12 cellular contexts compared by ENCODE assay signal in the genomic region with DNA sequence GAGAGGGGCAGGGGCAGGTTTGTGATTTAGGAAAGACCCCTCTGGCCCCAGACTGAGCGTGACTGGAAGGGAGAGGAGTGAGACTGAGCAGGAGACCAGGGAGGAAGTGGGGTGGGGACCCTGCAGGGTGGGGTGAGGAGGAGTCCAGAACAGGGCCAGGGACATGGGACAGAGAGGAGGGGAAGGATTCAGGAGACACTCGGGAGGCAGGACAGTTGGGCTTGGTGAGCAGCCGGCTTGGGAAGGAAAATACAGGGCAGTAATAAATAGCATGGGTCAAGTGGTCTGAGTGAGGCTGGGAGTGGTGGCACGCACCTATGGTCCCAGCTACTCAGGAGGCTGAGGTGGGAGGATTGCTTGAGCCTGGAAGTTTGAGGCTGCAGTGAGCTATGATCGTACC. TPM values are rescaled to one million over a fixed set of nuclear protein-coding genes. Genes with fewer than 3 reads are reported as not detected.
DNase-seq lines count a peak whose midpoint lies in the region; ATAC-seq and TF ChIP-seq lines count a peak whose summit lies in the region.
"Had no signal": no experiment of that assay in that cellular context is flagged by ENCODE, and none has a peak within 500 bp of the region (broad histone marks: within the 10 kb centered on the region; RNA-seq: fewer than 3 reads in every experiment).

No MANE protein-coding gene starts in this region.

- CTCF ChIA-PET in MCF 10A (lab: Yijun Ruan, JAX) (interaction anchor here (3.4 to 13.4 kb wide), 2 partner anchors 9 to 44 kb away, joined by 31 to 386 read pairs; a partner anchor contains a TSS), mammary epithelial cell (lab: Charles Lee; ENCODE audit: low non-redundant PET) (interaction anchor here (1.0 kb wide), 1 partner anchor 37 kb away, joined by 3 read pairs; no protein-coding TSS in a partner anchor)

- H3K4me3 ChIP-seq in mammary epithelial cell (replicated peaks in 1 of 3; ENCODE audit: insufficient read depth in 1 of 3, low read depth in 2 of 3, low read length in 3 of 3): no peak overlapping the region

- H3K79me2 ChIP-seq in mammary epithelial cell (ENCODE audit: insufficient read depth, low read length): no peaks in the 10 kb centered on the region

- intact Hi-C loops in MCF 10A (cut with micrococcal nuclease): loop anchor here (5.0 kb wide), 1 partner anchor 225 kb away; a partner anchor contains a TSS
- intact Hi-C loops in mammary epithelial cell (cut with micrococcal nuclease): loop anchor here (5.0 kb wide), 1 partner anchor 300 kb away; a partner anchor contains a TSS

- H3K27me3 ChIP-seq in mammary epithelial cell (ENCODE audit: insufficient read depth, low read length): no peaks in the 10 kb centered on the region
- H3K27me3 ChIP-seq: pancreas had no signal

- no peak overlapping the region for H3K27ac ChIP-seq in mammary epithelial cell (ENCODE audit: insufficient read depth, low read depth, low read length)

- no peak overlapping the region for H2AFZ ChIP-seq in mammary epithelial cell (ENCODE audit: low read depth, low read length)

- no peaks in the 10 kb centered on the region for H3K36me3 ChIP-seq in mammary epithelial cell (ENCODE audit: insufficient read depth, low read length)
- H3K36me3 ChIP-seq: lower lobe of right lung, pancreas had no signal

- H3K36me3 Mint-ChIP-seq in MCF 10A (ENCODE audit: insufficient read depth, unreplicated experiment) (peaks cover 52% of the 10 kb centered on the region), T-helper 17 cell (ENCODE audit: low read depth) (peaks cover 5% of the 10 kb centered on the region), endothelial cell (ENCODE audit: low read depth, unreplicated experiment) (peaks cover 9% of the 10 kb centered on the region)
- peaks cover 7 to 20% of the 10 kb centered on the region in 2 donors for H3K36me3 Mint-ChIP-seq in stimulated activated naive B cell treated with anti-CD40 and anti-IgM and Interleukin-4, amounts not matched to agents 10 μg/mL and 1 μg/mL and 100 μg/mL, for 72 hours

- H3K27me3 Mint-ChIP-seq in MCF 10A (ENCODE audit: insufficient read depth, unreplicated experiment) (no peaks in the 10 kb centered on the region), T-helper 17 cell (peaks cover 13% of the 10 kb centered on the region), endothelial cell (ENCODE audit: unreplicated experiment) (peaks cover 34% of the 10 kb centered on the region)
- peaks cover 18 to 30% of the 10 kb centered on the region in 2 donors for H3K27me3 Mint-ChIP-seq in stimulated activated naive B cell treated with anti-CD40 and anti-IgM and Interleukin-4, amounts not matched to agents 10 μg/mL and 1 μg/mL and 100 μg/mL, for 72 hours

- WGBS in mammary epithelial cell (ENCODE audit: low coverage, missing lambda C conversion rate): 75% methylated on average over 2 of the region's 5 CpGs

- H3K4me3 Mint-ChIP-seq in MCF 10A (ENCODE audit: unreplicated experiment): peak overlapping the region; percentile 34
- H3K4me3 Mint-ChIP-seq in T-helper 17 cell: peak overlapping the region; percentile 85
- H3K4me3 Mint-ChIP-seq in endothelial cell (ENCODE audit: unreplicated experiment): no peak overlapping the region
- H3K4me3 Mint-ChIP-seq in stimulated activated naive B cell treated with anti-CD40 and anti-IgM and Interleukin-4, amounts not matched to agents 10 μg/mL and 1 μg/mL and 100 μg/mL, for 72 hours: peak overlapping the region in 1 of 2 donors; percentile 14

- H3K4me1 Mint-ChIP-seq in MCF 10A (ENCODE audit: insufficient read depth, unreplicated experiment): peaks cover 14% of the 10 kb centered on the region
- H3K4me1 Mint-ChIP-seq in T-helper 17 cell: peaks cover 50% of the 10 kb centered on the region
- H3K4me1 Mint-ChIP-seq in endothelial cell (ENCODE audit: unreplicated experiment): peaks cover 30% of the 10 kb centered on the region
- H3K4me1 Mint-ChIP-seq in stimulated activated naive B cell treated with anti-CD40 and anti-IgM and Interleukin-4, amounts not matched to agents 10 μg/mL and 1 μg/mL and 100 μg/mL, for 72 hours: peaks cover 33 to 39% of the 10 kb centered on the region in 2 donors

- ATAC-seq in T-helper 17 cell: no peak
- ATAC-seq in stimulated activated naive B cell treated with anti-CD40 and anti-IgM and Interleukin-4, amounts not matched to agents 10 μg/mL and 1 μg/mL and 100 μg/mL, for 72 hours (replicated peaks): no peak
- no peak for ATAC-seq in HG03025 (IDR thresholded peaks at IDR 0.05; ENCODE audit: low FRiP score, unreplicated experiment)

- H3K9me3 ChIP-seq in mammary epithelial cell (replicated peaks; ENCODE audit: insufficient read depth, low read length): no peaks in the 10 kb centered on the region
- no peaks in the 10 kb centered on the region for H3K9me3 ChIP-seq in T-helper 17 cell (ENCODE audit: control insufficient read depth, low read length, poor library complexity, severe bottlenecking)
- H3K9me3 ChIP-seq: lower lobe of right lung, pancreas had no signal

- POLR2A ChIA-PET in MCF 10A (lab: Yijun Ruan, JAX): interaction anchor here (1.0 to 5.3 kb wide), 5 partner anchors 9 to 74 kb away, joined by 3 to 110 read pairs (median 46); a partner anchor contains a TSS

- H3K9me3 Mint-ChIP-seq in MCF 10A (ENCODE audit: unreplicated experiment) (no peaks in the 10 kb centered on the region), endothelial cell (ENCODE audit: unreplicated experiment) (no peaks in the 10 kb centered on the region)
- no peaks in the 10 kb centered on the region for H3K9me3 Mint-ChIP-seq in stimulated activated naive B cell treated with anti-CD40 and anti-IgM and Interleukin-4, amounts not matched to agents 10 μg/mL and 1 μg/mL and 100 μg/mL, for 72 hours

- H3K9ac ChIP-seq in mammary epithelial cell (ENCODE audit: insufficient read depth, low read length): no peak overlapping the region

- dilution Hi-C loops in mammary epithelial cell (cut with HindIII; ENCODE audit: low sequenced_read_pairs): loop anchor here (5.0 to 10.0 kb wide), 7 partner anchors 35 to 242 kb away; a partner anchor contains a TSS

- peaks cover 5% of the 10 kb centered on the region for H3K4me1 ChIP-seq in mammary epithelial cell (ENCODE audit: insufficient read depth, low read length)

- in situ Hi-C loops in mammary epithelial cell (cut with MboI; ENCODE audit: low sequenced_read_pairs in 2 of 2): loop anchor here in 1 of 2 donors (5.0 to 25.0 kb wide), 3 partner anchors 35 to 290 kb away; a partner anchor contains a TSS

- TF ChIP-seq CTCF in MCF 10A (IDR thresholded peaks at IDR 0.05; ENCODE audit: unreplicated experiment) (no peak), mammary epithelial cell (conservative IDR thresholded peaks at IDR 0.05 in 1 of 2, IDR thresholded peaks at IDR 0.05 in 1 of 2; ENCODE audit: extremely low read depth in 1 of 2, insufficient read depth in 1 of 2, low read depth in 1 of 2, low read length in 2 of 2) (no peak), endothelial cell (IDR thresholded peaks at IDR 0.05; ENCODE audit: unreplicated experiment) (no peak)

- no peak overlapping the region for H3K4me2 ChIP-seq in mammary epithelial cell (ENCODE audit: insufficient read depth, low read depth, low read length)

- DNase-seq in MCF 10A (ENCODE audit: unreplicated experiment): no peak
- no peak for DNase-seq in mammary epithelial cell
- DNase-seq in T-helper 17 cell: no peak
- no peak for DNase-seq in endothelial cell (ENCODE audit: low spot score)
- DNase-seq in stimulated activated naive B cell treated with anti-CD40 and anti-IgM and Interleukin-4, amounts not matched to agents 10 μg/mL and 1 μg/mL and 100 μg/mL, for 72 hours: no peak
- DNase-seq in NCI-H510A (lab: John Stamatoyannopoulos, UW): no peak
- no peak for DNase-seq in RKO (ENCODE audit: low spot score)
- DNase-seq: amniotic stem cell, lower lobe of right lung, NCI-H526 had no signal

- BruUV-seq in MCF 10A (replicated peaks; lab: Mats Ljungman, UMichigan) (no TSS peak), mammary epithelial cell (replicated peaks; lab: Mats Ljungman, UMichigan) (no TSS peak)

- no peak overlapping the region for H3K27ac Mint-ChIP-seq in MCF 10A (ENCODE audit: low read depth, unreplicated experiment)
- peak overlapping the region; percentile 97 for H3K27ac Mint-ChIP-seq in T-helper 17 cell
- H3K27ac Mint-ChIP-seq in endothelial cell (ENCODE audit: unreplicated experiment): peak overlapping the region; percentile 67
- H3K27ac Mint-ChIP-seq in stimulated activated naive B cell treated with anti-CD40 and anti-IgM and Interleukin-4, amounts not matched to agents 10 μg/mL and 1 μg/mL and 100 μg/mL, for 72 hours: peak overlapping the region; percentile 90

- H4K20me1 ChIP-seq in mammary epithelial cell (ENCODE audit: insufficient read depth, low read length): no peaks in the 10 kb centered on the region

RNA-seq across cellular contexts. Expression of a gene that starts 9.4 kb away (rescaled TPM):
- total RNA-seq in MCF 10A (2022): 13.3 and 29.3 TPM in 2 replicates
- 10 to 100 TPM in 1 of 2 donors, 1 to 10 TPM in 1; 1.8 to 49.1 TPM for total RNA-seq in mammary epithelial cell
- polyA plus RNA-seq in mammary epithelial cell: 2.6 TPM
- polyA minus RNA-seq in mammary epithelial cell: 27.0 TPM
- 1,000 to 10,000 TPM in 1 of 2 donors, 100 to 1,000 TPM in 1; 967 to 2,209 TPM for total RNA-seq in T-helper 17 cell
- total RNA-seq in endothelial cell (ENCODE audit: unreplicated experiment): 64.2 TPM

RNA-seq across cellular contexts. Expression of a gene that starts 19.6 kb away (rescaled TPM):
- 3.5 and 5.1 TPM in 2 replicates for total RNA-seq in MCF 10A (2022)
- total RNA-seq in mammary epithelial cell: 10 to 100 TPM; 11.0 to 16.9 TPM
- polyA plus RNA-seq in mammary epithelial cell: 11.5 TPM
- polyA minus RNA-seq in mammary epithelial cell: 11.9 TPM
- total RNA-seq in T-helper 17 cell: 1 to 10 TPM; 2.3 to 6.2 TPM
- total RNA-seq in endothelial cell (ENCODE audit: unreplicated experiment): 25.3 TPM

RNA-seq across cellular contexts. Expression of a gene that starts 21.0 kb away (rescaled TPM):
- total RNA-seq in MCF 10A (2022): 0.33 and 0.42 TPM in 2 replicates
- total RNA-seq in mammary epithelial cell: 1 to 10 TPM; 1.3 to 2.1 TPM
- polyA plus RNA-seq in mammary epithelial cell: 2.3 TPM
- not detected for polyA minus RNA-seq in mammary epithelial cell
- total RNA-seq in T-helper 17 cell: 1 to 10 TPM; 3.8 to 8.5 TPM
- 0.33 TPM for total RNA-seq in endothelial cell (ENCODE audit: unreplicated experiment)

RNA-seq across cellular contexts. Expression of a gene that starts 30.1 kb away (rescaled TPM):
- total RNA-seq in MCF 10A (2022): 168 and 178 TPM in 2 replicates
- total RNA-seq in mammary epithelial cell: 100 to 1,000 TPM; 160 to 201 TPM
- polyA plus RNA-seq in mammary epithelial cell: 93.9 TPM
- 122 TPM for polyA minus RNA-seq in mammary epithelial cell
- total RNA-seq in T-helper 17 cell: 100 to 1,000 TPM in 1 of 2 donors, 10 to 100 TPM in 1; 99.7 to 101 TPM
- total RNA-seq in endothelial cell (ENCODE audit: unreplicated experiment): 246 TPM

RNA-seq across cellular contexts. Expression of a gene that starts 53.5 kb away (rescaled TPM):
- total RNA-seq in MCF 10A (2022) (186 and 227 TPM in 2 replicates), mammary epithelial cell (100 to 1,000 TPM in 1 of 2 donors, 10 to 100 TPM in 1; 81.9 to 316 TPM), T-helper 17 cell (10 to 100 TPM; 28.4 to 36.2 TPM), endothelial cell (ENCODE audit: unreplicated experiment) (62.8 TPM)
- 224 TPM for polyA plus RNA-seq in mammary epithelial cell
- polyA minus RNA-seq in mammary epithelial cell: 242 TPM

Comparison
In these comparisons a context has a peak if more than half of its experiments do, and no peak if none do; other contexts are left out.
1. RNA of a gene that starts 9.4 kb away (total RNA-seq): 967 to 2,209 TPM in T-helper 17 cell; 64.2 TPM in endothelial cell (single experiment), 1.8 to 49.1 TPM in mammary epithelial cell and 13.3 to 29.3 TPM in MCF 10A; every median in the first group is over 10 times any median in the second.